15 cellular contexts compared by ENCODE assay signal in genomic region chr3:171811913-171812321, GRCh38. TPM values are rescaled to one million over a fixed set of nuclear protein-coding genes. Genes with fewer than 3 reads are reported as not detected.
DNase-seq lines count a peak whose midpoint lies in the region; ATAC-seq, FAIRE-seq and TF ChIP-seq lines count a peak whose summit lies in the region.
"Had no signal": no experiment of that assay in that cellular context is flagged by ENCODE, and none has a peak within 500 bp of the region (broad histone marks: within the 10 kb centered on the region; RNA-seq: fewer than 3 reads in every experiment).

No MANE protein-coding gene starts in this region.

- H3K4me3 ChIP-seq in Caco-2 (ENCODE audit: low read depth, low read length) (no peak overlapping the region), epithelial cell of esophagus (ENCODE audit: low read length) (no peak overlapping the region), WERI-Rb-1 (ENCODE audit: low read depth, low read length) (no peak overlapping the region)

- H3K27me3 Mint-ChIP-seq in Caco-2 (ENCODE audit: insufficient read depth, unreplicated experiment) (no peaks in the 10 kb centered on the region), osteocyte (ENCODE audit: unreplicated experiment) (no peaks in the 10 kb centered on the region)

- CTCF ChIA-PET in Caco-2 (lab: Charles Lee), result interaction anchor here (1.0 to 1.2 kb wide), 2 partner anchors 18 to 40 kb away, joined by 3 read pairs; no protein-coding TSS in a partner anchor

- intact Hi-C loops in Caco-2 (cut with micrococcal nuclease; ENCODE audit: unreplicated experiment), result loop anchor here (1.0 kb wide), 1 partner anchor 18 kb away; no protein-coding TSS in a partner anchor
- intact Hi-C loops in left colon (cut with DNase I, micrococcal nuclease), result no loop called here

- H3K4me1 Mint-ChIP-seq in Caco-2 (ENCODE audit: low read depth, unreplicated experiment) (peaks cover 25% of the 10 kb centered on the region), osteocyte (ENCODE audit: unreplicated experiment) (peaks cover 64% of the 10 kb centered on the region)

- no TSS peak for BruUV-seq in Caco-2 (replicated peaks; lab: Mats Ljungman, UMichigan)

- POLR2A ChIA-PET in Caco-2 (lab: Charles Lee), result no interaction called here

- DNase-seq in Caco-2, result peak in 1 of 2 experiments; percentile 23
- peak; percentile 24 for DNase-seq in RCC 7860 (ENCODE audit: low spot score)
- DNase-seq in epithelial cell of esophagus (ENCODE audit: low read depth), result peak; percentile 79
- DNase-seq in osteocyte (ENCODE audit: extremely low spot score, unreplicated experiment), result no peak
- no peak for DNase-seq in left colon
- DNase-seq in kidney tubule cell (ENCODE audit: low spot score), result no peak
- DNase-seq in midbrain (lab: John Stamatoyannopoulos, UW), result no peak
- no peak for DNase-seq in WERI-Rb-1
- DNase-seq: anterior cingulate cortex; CD8-positive, alpha-beta memory T cell; mesendoderm; NCI-H1092 treated with DMSO at 0.1 percent for 48 hours; NCI-H748 treated with DMSO at 0.1 percent for 48 hours; stimulated activated CD4-positive, alpha-beta T cell treated with anti-CD3 and anti-CD28 coated beads, Interleukin-12 subunit alpha, Interleukin-12 subunit beta, amount 100 ng/mL, for 4 hours; T-helper 9 cell had no signal

- H3K4me1 ChIP-seq in Caco-2, result peaks cover 28% of the 10 kb centered on the region

- ATAC-seq in left colon, result no peak

- no peak overlapping the region for H3K27ac ChIP-seq in WERI-Rb-1

- H3K9me3 Mint-ChIP-seq in Caco-2 (ENCODE audit: unreplicated experiment) (no peaks in the 10 kb centered on the region), osteocyte (ENCODE audit: unreplicated experiment) (peaks cover 4% of the 10 kb centered on the region)
- H3K9me3 Mint-ChIP-seq: CD8-positive, alpha-beta memory T cell had no signal

- peaks cover 5% of the 10 kb centered on the region for H3K36me3 Mint-ChIP-seq in Caco-2 (ENCODE audit: insufficient read depth, unreplicated experiment)
- H3K36me3 Mint-ChIP-seq in osteocyte (ENCODE audit: unreplicated experiment), result no peaks in the 10 kb centered on the region
- H3K36me3 Mint-ChIP-seq: CD8-positive, alpha-beta memory T cell had no signal

- H3K27ac Mint-ChIP-seq in Caco-2 (ENCODE audit: unreplicated experiment), result peak overlapping the region; percentile 83
- peak overlapping the region; percentile 92 for H3K27ac Mint-ChIP-seq in osteocyte (ENCODE audit: unreplicated experiment)

- H3K9me3 ChIP-seq in Caco-2 (no peaks in the 10 kb centered on the region), WERI-Rb-1 (ENCODE audit: severe bottlenecking) (no peaks in the 10 kb centered on the region)

- H3K4me3 Mint-ChIP-seq in Caco-2 (ENCODE audit: unreplicated experiment), result no peak overlapping the region
- H3K4me3 Mint-ChIP-seq in osteocyte (ENCODE audit: unreplicated experiment), result no peak overlapping the region

- H3K27me3 ChIP-seq in Caco-2 (replicated peaks; ENCODE audit: control insufficient read depth, insufficient read depth, low read length), result no peaks in the 10 kb centered on the region
- no peaks in the 10 kb centered on the region for H3K27me3 ChIP-seq in WERI-Rb-1 (ENCODE audit: insufficient read depth, low read depth, severe bottlenecking)

- FAIRE-seq in RCC 7860 (lab: Jason Lieb, UNC), result no peak

- H3K36me3 ChIP-seq in Caco-2 (ENCODE audit: control insufficient read depth, insufficient read depth, low read length) (no peaks in the 10 kb centered on the region), WERI-Rb-1 (no peaks in the 10 kb centered on the region)

- TF ChIP-seq CTCF in Caco-2 (IDR thresholded peaks at IDR 0.05; ENCODE audit: insufficient read depth in 1 of 2, low read depth in 1 of 2, low read length in 1 of 2, severe bottlenecking in 1 of 2, unreplicated experiment in 1 of 2) (no peak), epithelial cell of esophagus (IDR thresholded peaks at IDR 0.05; ENCODE audit: insufficient read depth, low read depth, low read length, missing control alignments) (no peak), osteocyte (IDR thresholded peaks at IDR 0.05) (no peak), WERI-Rb-1 (IDR thresholded peaks at IDR 0.05; ENCODE audit: low read depth, low read length) (no peak)

RNA-seq across cellular contexts. Expression of gene PLD1, which starts 1.6 kb away (rescaled TPM):
- 5.3 and 5.5 TPM in 2 replicates for total RNA-seq in Caco-2 (2022)
- 13.9 and 15.2 TPM in 2 replicates for total RNA-seq in osteocyte
- 100 to 1,000 TPM in 1 of 2 donors, 10 to 100 TPM in 1; 79.7 to 109 TPM for total RNA-seq in left colon

RNA-seq across cellular contexts. Expression of gene TMEM212, which starts 31.2 kb away (rescaled TPM):
- total RNA-seq in Caco-2 (2022) (not detected in 2 replicates), osteocyte (not detected in 2 replicates), left colon (not detected)
- total RNA-seq: CD8-positive, alpha-beta memory T cell had no signal

Comparison
In these comparisons a context has a peak if more than half of its experiments do, and no peak if none do; other contexts are left out.
1. DNase-seq: peak in RCC 7860 (single experiment) and epithelial cell of esophagus (single experiment); none in osteocyte (single experiment), left colon (0 of 2), kidney tubule cell (single experiment), midbrain (single experiment) and WERI-Rb-1 (single experiment).